In genomic region chr18:11985532-11985931, GRCh38 we compare ENCODE assay signal across 22 cellular contexts.
"Had no signal": no experiment of that assay in that cellular context is flagged by ENCODE, and none has a peak within 500 bp of the region (broad histone marks: within the 10 kb centered on the region; RNA-seq: fewer than 3 reads in every experiment).

No MANE protein-coding gene starts in this region.

- H3K27me3 Mint-ChIP-seq: effector memory CD8-positive, alpha-beta T cell; memory B cell; naive B cell; stimulated activated naive CD8-positive, alpha-beta T cell treated with anti-CD3 and anti-CD28 coated beads, Interleukin-15, Interleukin-2, amounts not matched to agents 100 ng/mL and 50 ng/mL, for 24 hours had no signal

- DNase-seq: activated CD4-positive, alpha-beta T cell treated with anti-CD3 and anti-CD28 coated beads for 36 hours; activated CD4-positive, alpha-beta T cell treated with anti-CD3 and anti-CD28 coated beads, Interleukin-2, amount 50 U/mL, for 48 hours; activated naive CD4-positive, alpha-beta T cell; activated naive CD8-positive, alpha-beta T cell treated with anti-CD3 and anti-CD28 coated beads, Interleukin-2, amount 10 ng/mL, durations not matched to agents 7 days and 5 days; activated T-cell treated with anti-CD3 and anti-CD28 coated beads for 4 hours; amygdala; caudate nucleus; effector memory CD8-positive, alpha-beta T cell; foreskin keratinocyte; glutamatergic neuron; hypothalamus; naive B cell; retina; SW 1271 had no signal

- FAIRE-seq: TTC549 had no signal

- H2AFZ ChIP-seq: parathyroid adenoma had no signal

- H3K27ac ChIP-seq: foreskin keratinocyte, parathyroid adenoma, tibial nerve, vagina had no signal

- H3K9ac ChIP-seq: parathyroid adenoma had no signal

- H3K36me3 Mint-ChIP-seq: activated naive CD8-positive, alpha-beta T cell treated with anti-CD3 and anti-CD28 coated beads, Interleukin-2, amount 10 ng/mL, durations not matched to agents 7 days and 5 days; naive B cell had no signal

- H3K4me3 Mint-ChIP-seq: activated CD4-positive, alpha-beta T cell treated with anti-CD3 and anti-CD28 coated beads for 36 hours; activated naive CD8-positive, alpha-beta T cell treated with anti-CD3 and anti-CD28 coated beads, Interleukin-2, amount 10 ng/mL, durations not matched to agents 7 days and 5 days; activated T-helper 1 cell treated with anti-CD3 and anti-CD28 coated beads, Interleukin-12 subunit alpha, Interleukin-12 subunit beta, Interleukin-2, Interleukin-4 antibody, amounts not matched to agents 30 ng/mL and 10 ng/mL and 1 ng/mL, durations not matched to agents 14 hours and 24 hours and 36 hours; effector memory CD8-positive, alpha-beta T cell; memory B cell; stimulated activated naive CD8-positive, alpha-beta T cell treated with anti-CD3 and anti-CD28 coated beads, Interleukin-15, Interleukin-2, amounts not matched to agents 100 ng/mL and 50 ng/mL, for 24 hours had no signal

- H3K27me3 ChIP-seq: foreskin keratinocyte, tibial nerve, vagina had no signal

- H3K9me3 Mint-ChIP-seq: activated naive CD8-positive, alpha-beta T cell treated with anti-CD3 and anti-CD28 coated beads, Interleukin-2, amount 10 ng/mL, durations not matched to agents 7 days and 5 days; activated T-helper 1 cell treated with anti-CD3 and anti-CD28 coated beads, Interleukin-12 subunit alpha, Interleukin-12 subunit beta, Interleukin-2, Interleukin-4 antibody, amounts not matched to agents 30 ng/mL and 10 ng/mL and 1 ng/mL, durations not matched to agents 14 hours and 24 hours and 36 hours; effector memory CD8-positive, alpha-beta T cell; memory B cell; naive B cell; stimulated activated naive CD8-positive, alpha-beta T cell treated with anti-CD3 and anti-CD28 coated beads, Interleukin-15, Interleukin-2, amounts not matched to agents 100 ng/mL and 50 ng/mL, for 24 hours had no signal

- H3K36me3 ChIP-seq: tibial nerve, vagina had no signal

- ATAC-seq: activated CD4-positive, alpha-beta T cell treated with anti-CD3 and anti-CD28 coated beads for 36 hours; effector memory CD8-positive, alpha-beta T cell; foreskin keratinocyte; mucosa of descending colon had no signal

- H3K27ac Mint-ChIP-seq: activated CD4-positive, alpha-beta T cell treated with anti-CD3 and anti-CD28 coated beads for 36 hours; activated naive CD8-positive, alpha-beta T cell treated with anti-CD3 and anti-CD28 coated beads, Interleukin-2, amount 10 ng/mL, durations not matched to agents 7 days and 5 days; activated T-helper 1 cell treated with anti-CD3 and anti-CD28 coated beads, Interleukin-12 subunit alpha, Interleukin-12 subunit beta, Interleukin-2, Interleukin-4 antibody, amounts not matched to agents 30 ng/mL and 10 ng/mL and 1 ng/mL, durations not matched to agents 14 hours and 24 hours and 36 hours; effector memory CD8-positive, alpha-beta T cell; memory B cell; naive B cell; stimulated activated naive CD8-positive, alpha-beta T cell treated with anti-CD3 and anti-CD28 coated beads, Interleukin-15, Interleukin-2, amounts not matched to agents 100 ng/mL and 50 ng/mL, for 24 hours had no signal

- H3K4me3 ChIP-seq: mucosa of descending colon, tibial nerve, vagina had no signal

- H3K9me3 ChIP-seq: mucosa of descending colon, tibial nerve, vagina had no signal
